In genomic region chr2:17337507-17337906, GRCh38 we compare ENCODE assay signal across 23 cellular contexts.
"Had no signal": no experiment of that assay in that cellular context is flagged by ENCODE, and none has a peak within 500 bp of the region (broad histone marks: within the 10 kb centered on the region; RNA-seq: fewer than 3 reads in every experiment).

No MANE protein-coding gene starts in this region.

- H3K4me3 Mint-ChIP-seq: mesothelial cell of epicardium; naive B cell; naive thymus-derived CD8-positive, alpha-beta T cell had no signal

- DNase-seq: dermis blood vessel endothelial cell; dorsolateral prefrontal cortex; effector CD4-positive, alpha-beta T cell; effector memory CD4-positive, alpha-beta T cell; foreskin melanocyte; gastrocnemius medialis; glutamatergic neuron; head of caudate nucleus; heart right ventricle; hippocampal formation; kidney; kidney glomerular epithelial cell; left colon; left ventricle myocardium inferior; lower lobe of right lung; mesenchymal stem cell; mucosa of descending colon; naive B cell; naive thymus-derived CD8-positive, alpha-beta T cell had no signal

- H3K27ac Mint-ChIP-seq: mesothelial cell of epicardium; naive B cell; naive thymus-derived CD8-positive, alpha-beta T cell had no signal

- H3K36me3 ChIP-seq: esophagus muscularis mucosa, gastrocnemius medialis, heart right ventricle, left ventricle myocardium inferior, lower lobe of right lung had no signal

- H3K9me3 Mint-ChIP-seq: mesothelial cell of epicardium had no signal

- H3K4me3 ChIP-seq: coronary artery, dorsolateral prefrontal cortex, esophagus muscularis mucosa, gastrocnemius medialis, heart right ventricle, left ventricle myocardium inferior, lower lobe of right lung, mucosa of descending colon had no signal

- H3K36me3 Mint-ChIP-seq: mesothelial cell of epicardium; naive B cell; naive thymus-derived CD8-positive, alpha-beta T cell had no signal

- H3K4me1 Mint-ChIP-seq: mesothelial cell of epicardium; naive B cell; naive thymus-derived CD8-positive, alpha-beta T cell had no signal

- H3K27me3 Mint-ChIP-seq: naive B cell had no signal

- ATAC-seq: gastrocnemius medialis; heart right ventricle; left colon; left lobe of liver; lower lobe of right lung; mucosa of descending colon; naive thymus-derived CD8-positive, alpha-beta T cell had no signal

- H3K4me1 ChIP-seq: esophagus muscularis mucosa, gastrocnemius medialis, heart right ventricle, left ventricle myocardium inferior, lower lobe of right lung had no signal

- H3K27ac ChIP-seq: coronary artery, dorsolateral prefrontal cortex, esophagus muscularis mucosa, gastrocnemius medialis, heart right ventricle, left ventricle myocardium inferior, lower lobe of right lung had no signal

- H3K27me3 ChIP-seq: dorsolateral prefrontal cortex, esophagus muscularis mucosa, gastrocnemius medialis, heart right ventricle had no signal

- H3K9me3 ChIP-seq: esophagus muscularis mucosa, gastrocnemius medialis, left ventricle myocardium inferior, lower lobe of right lung, mucosa of descending colon had no signal
